ENCODE assay signal across 8 cellular contexts in genomic region chr7:23273141-23273599, GRCh38. TPM values are rescaled to one million over a fixed set of nuclear protein-coding genes. Genes with fewer than 3 reads are reported as not detected.
DNase-seq lines count a peak whose midpoint lies in the region; ATAC-seq and TF ChIP-seq lines count a peak whose summit lies in the region.

No MANE protein-coding gene starts in this region.

- no peaks in the 10 kb centered on the region for H3K27me3 ChIP-seq in left ventricle myocardium inferior (ENCODE audit: low read depth)

- peak; percentile 82 for DNase-seq in GM13976 (ENCODE audit: low spot score)
- DNase-seq in NCI-H1105 treated with DMSO at 0.1 percent for 48 hours (lab: John Stamatoyannopoulos, UW), result peak; percentile 87
- peak; percentile 75 for DNase-seq in SKM-1 (lab: John Stamatoyannopoulos, UW; ENCODE audit: unreplicated experiment)
- peak; percentile 88 to 94 for DNase-seq in activated naive CD4-positive, alpha-beta T cell treated with anti-CD3 and anti-CD28 coated beads, Interleukin-2, amount 50 U/mL, for 72 hours (ENCODE audit: low spot score in 2 of 2)
- peak; percentile 82 for DNase-seq in left ventricle myocardium inferior
- DNase-seq in sciatic nerve (ENCODE audit: low spot score), result peak; percentile 86
- no peak for DNase-seq in GOT3 (lab: John Stamatoyannopoulos, UW)

- H3K9me3 Mint-ChIP-seq in activated naive CD4-positive, alpha-beta T cell treated with anti-CD3 and anti-CD28 coated beads, Interleukin-2, amount 50 U/mL, for 72 hours, result no peaks in the 10 kb centered on the region

- H3K9me3 ChIP-seq in left ventricle myocardium inferior (replicated peaks), result no peaks in the 10 kb centered on the region

- intact Hi-C loops in left ventricle myocardium inferior (cut with micrococcal nuclease), result no loop called here
- intact Hi-C loops in sciatic nerve (cut with DNase I), result loop anchor here (5.0 kb wide), 1 partner anchor 189 kb away; no protein-coding TSS in a partner anchor

- ATAC-seq in HG02798 (IDR thresholded peaks at IDR 0.05; ENCODE audit: poor library complexity, unreplicated experiment) (peak; percentile 96), sciatic nerve (peak; percentile 75)
- ATAC-seq in activated naive CD4-positive, alpha-beta T cell treated with anti-CD3 and anti-CD28 coated beads, Interleukin-2, amount 50 U/mL, for 72 hours, result peak; percentile 98 to 99

- no peaks in the 10 kb centered on the region for H3K36me3 Mint-ChIP-seq in activated naive CD4-positive, alpha-beta T cell treated with anti-CD3 and anti-CD28 coated beads, Interleukin-2, amount 50 U/mL, for 72 hours

- peaks cover 16% of the 10 kb centered on the region for H3K4me1 ChIP-seq in left ventricle myocardium inferior

- H3K27ac Mint-ChIP-seq in activated naive CD4-positive, alpha-beta T cell treated with anti-CD3 and anti-CD28 coated beads, Interleukin-2, amount 50 U/mL, for 72 hours, result peak overlapping the region; percentile 48 to 87

- TF ChIP-seq CTCF in GM13976 (IDR thresholded peaks at IDR 0.05; ENCODE audit: borderline replicate concordance, control extremely low read depth, extremely low read depth, insufficient read depth, missing control alignments) (peak; percentile 90), left ventricle myocardium inferior (IDR thresholded peaks at IDR 0.05; ENCODE audit: borderline replicate concordance) (peak; percentile 81)

- in situ Hi-C loops in GM13976 (cut with MboI; ENCODE audit: low sequenced_read_pairs, unreplicated experiment), result loop anchor here (10.0 kb wide), 1 partner anchor 272 kb away; no protein-coding TSS in a partner anchor

- no peak overlapping the region for H3K4me3 ChIP-seq in left ventricle myocardium inferior

- peaks cover 45% of the 10 kb centered on the region for H3K36me3 ChIP-seq in left ventricle myocardium inferior

- H3K27ac ChIP-seq in left ventricle myocardium inferior (replicated peaks), result peak overlapping the region; percentile 64

RNA-seq across cellular contexts. Expression of gene MALSU1, which starts 26.0 kb away (rescaled TPM):
- total RNA-seq in activated naive CD4-positive, alpha-beta T cell treated with anti-CD3 and anti-CD28 coated beads, Interleukin-2, amount 50 U/mL, for 72 hours, result 10 to 100 TPM; 78.5 to 83.4 TPM
- 85.9 TPM for total RNA-seq in left ventricle myocardium inferior
- total RNA-seq in sciatic nerve, result 44.7 TPM

RNA-seq across cellular contexts. Expression of gene GPNMB, which starts 26.6 kb away (rescaled TPM):
- total RNA-seq in activated naive CD4-positive, alpha-beta T cell treated with anti-CD3 and anti-CD28 coated beads, Interleukin-2, amount 50 U/mL, for 72 hours, result 1 to 10 TPM; 1.8 to 2.4 TPM
- total RNA-seq in left ventricle myocardium inferior (288 TPM), sciatic nerve (145 TPM)

Comparison
In these comparisons a context has a peak if more than half of its experiments do, and no peak if none do; other contexts are left out.
1. RNA of gene GPNMB, which starts 26.6 kb away (total RNA-seq): 288 TPM in left ventricle myocardium inferior (single experiment) and 145 TPM in sciatic nerve (single experiment); 1.8 to 2.4 TPM in activated naive CD4-positive, alpha-beta T cell treated with anti-CD3 and anti-CD28 coated beads, Interleukin-2, amount 50 U/mL, for 72 hours; every median in the first group is over 10 times any median in the second.
2. Peak in every context shown above with its lines, with median percentiles within 50 percentile points of each other: ATAC-seq.